In the genomic region with DNA sequence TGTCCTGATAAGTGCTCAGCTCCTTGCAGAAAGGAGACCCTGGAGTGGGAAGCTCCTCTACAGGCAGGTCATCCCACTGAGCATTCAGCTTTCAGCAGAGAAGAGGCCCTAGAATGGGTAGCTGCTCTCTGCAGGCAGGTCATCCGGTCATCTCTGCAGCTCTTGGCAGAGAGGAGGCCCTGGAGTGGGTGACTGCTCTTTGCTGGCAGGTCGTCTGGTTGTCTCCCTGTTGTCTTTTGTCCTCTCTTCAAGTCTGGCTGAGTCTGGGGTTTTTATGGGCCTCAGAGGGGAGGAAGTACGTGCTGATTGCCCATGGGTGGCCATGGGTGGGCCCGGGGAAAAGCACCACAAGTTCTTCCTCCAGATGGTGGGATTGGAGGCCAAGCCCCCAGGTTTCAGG, we compare ENCODE assay signal across 32 cellular contexts.
"Had no signal": no experiment of that assay in that cellular context is flagged by ENCODE, and none has a peak within 500 bp of the region (broad histone marks: within the 10 kb centered on the region; RNA-seq: fewer than 3 reads in every experiment).

No MANE protein-coding gene starts in this region.

- H3K9me3 ChIP-seq: MG63 had no signal

- H3K9me3 Mint-ChIP-seq: activated CD4-positive, alpha-beta memory T cell treated with anti-CD3 and anti-CD28 coated beads, Interleukin-2, amount 10 ng/mL, durations not matched to agents 7 days and 5 days; activated T-helper 17 cell treated with anti-CD3 and anti-CD28 coated beads, Interleukin-2, amount 50 U/mL, for 72 hours had no signal

- H3K36me3 ChIP-seq: brain microvascular endothelial cell, MG63, WERI-Rb-1 had no signal

- H3K4me3 ChIP-seq: MG63 had no signal

- H3K4me3 Mint-ChIP-seq: activated CD4-positive, alpha-beta memory T cell treated with anti-CD3 and anti-CD28 coated beads, Interleukin-2, amount 10 ng/mL, durations not matched to agents 7 days and 5 days; activated CD8-positive, alpha-beta memory T cell treated with anti-CD3 and anti-CD28 coated beads, Interleukin-2, amount 10 ng/mL, durations not matched to agents 7 days and 5 days; activated naive CD8-positive, alpha-beta T cell treated with anti-CD3 and anti-CD28 coated beads for 36 hours; activated T-cell treated with anti-CD3 and anti-CD28 coated beads, Interleukin-2, amount 50 U/mL, for 72 hours; activated T-helper 17 cell treated with anti-CD3 and anti-CD28 coated beads, Interleukin-2, amount 50 U/mL, for 72 hours had no signal

- H3K27ac ChIP-seq: brain microvascular endothelial cell, WERI-Rb-1 had no signal

- H3K4me1 Mint-ChIP-seq: activated CD4-positive, alpha-beta memory T cell treated with anti-CD3 and anti-CD28 coated beads, Interleukin-2, amount 10 ng/mL, durations not matched to agents 7 days and 5 days; activated CD8-positive, alpha-beta memory T cell treated with anti-CD3 and anti-CD28 coated beads, Interleukin-2, amount 10 ng/mL, durations not matched to agents 7 days and 5 days; activated naive CD8-positive, alpha-beta T cell treated with anti-CD3 and anti-CD28 coated beads for 36 hours; activated T-helper 17 cell treated with anti-CD3 and anti-CD28 coated beads, Interleukin-2, amount 50 U/mL, for 72 hours had no signal

- ATAC-seq: activated CD8-positive, alpha-beta memory T cell treated with anti-CD3 and anti-CD28 coated beads, Interleukin-2, amount 10 ng/mL, durations not matched to agents 7 days and 5 days; activated T-cell treated with anti-CD3 and anti-CD28 coated beads, Interleukin-2, amount 50 U/mL, for 72 hours; activated T-helper 17 cell treated with anti-CD3 and anti-CD28 coated beads, Interleukin-2, amount 50 U/mL, for 72 hours had no signal

- DNase-seq: activated CD4-positive, alpha-beta memory T cell treated with anti-CD3 and anti-CD28 coated beads, Interleukin-2, amount 10 ng/mL, durations not matched to agents 7 days and 5 days; activated CD4-positive, alpha-beta T cell treated with anti-CD3 and anti-CD28 coated beads for 1 hour; activated CD4-positive, alpha-beta T cell treated with anti-CD3 and anti-CD28 coated beads for 48 hours; activated CD4-positive, CD25-positive, alpha-beta regulatory T cell; activated CD8-positive, alpha-beta memory T cell treated with anti-CD3 and anti-CD28 coated beads for 24 hours; activated CD8-positive, alpha-beta memory T cell treated with anti-CD3 and anti-CD28 coated beads, Interleukin-2, amount 10 ng/mL, durations not matched to agents 7 days and 5 days; activated CD8-positive, alpha-beta memory T cell treated with anti-CD3 and anti-CD28 coated beads, Interleukin-2, amount 50 U/mL, for 48 hours; activated effector memory CD4-positive, alpha-beta T cell treated with anti-CD3 and anti-CD28 coated beads, Interleukin-2, amount 50 U/mL, for 16 hours; activated naive CD4-positive, alpha-beta T cell; activated naive CD4-positive, alpha-beta T cell treated with anti-CD3 and anti-CD28 coated beads, Interleukin-2, amount 50 U/mL, for 16 hours; activated naive CD8-positive, alpha-beta T cell treated with anti-CD3 and anti-CD28 coated beads for 36 hours; activated T-cell treated with anti-CD3 and anti-CD28 coated beads, Interleukin-2, amount 50 U/mL, for 72 hours; amniotic stem cell; brain microvascular endothelial cell; central memory CD4-positive, alpha-beta T cell; Kasumi-1; MG63; MV-4-11; NCI-H1105; NCI-H1436; NCI-H1694 treated with DMSO at 0.1 percent for 48 hours; NCI-H2029; NCI-H2107; NCI-H2171; NCI-H510A; NCI-H526; NCI-H748 treated with DMSO at 0.1 percent for 48 hours; NK-92 treated with Interleukin-12 subunit alpha and Interleukin-12 subunit beta, amount 100 ng/mL, for 24 hours; Right ventricle myocardium superior; T1000; WERI-Rb-1 had no signal

- H3K27ac Mint-ChIP-seq: activated CD4-positive, alpha-beta memory T cell treated with anti-CD3 and anti-CD28 coated beads, Interleukin-2, amount 10 ng/mL, durations not matched to agents 7 days and 5 days; activated CD8-positive, alpha-beta memory T cell treated with anti-CD3 and anti-CD28 coated beads, Interleukin-2, amount 10 ng/mL, durations not matched to agents 7 days and 5 days; activated naive CD8-positive, alpha-beta T cell treated with anti-CD3 and anti-CD28 coated beads for 36 hours; activated T-cell treated with anti-CD3 and anti-CD28 coated beads, Interleukin-2, amount 50 U/mL, for 72 hours; activated T-helper 17 cell treated with anti-CD3 and anti-CD28 coated beads, Interleukin-2, amount 50 U/mL, for 72 hours had no signal

- H3K36me3 Mint-ChIP-seq: activated CD8-positive, alpha-beta memory T cell treated with anti-CD3 and anti-CD28 coated beads, Interleukin-2, amount 10 ng/mL, durations not matched to agents 7 days and 5 days; activated naive CD8-positive, alpha-beta T cell treated with anti-CD3 and anti-CD28 coated beads for 36 hours had no signal
